ENCODE assay signal across 12 cellular contexts in the genomic region with DNA sequence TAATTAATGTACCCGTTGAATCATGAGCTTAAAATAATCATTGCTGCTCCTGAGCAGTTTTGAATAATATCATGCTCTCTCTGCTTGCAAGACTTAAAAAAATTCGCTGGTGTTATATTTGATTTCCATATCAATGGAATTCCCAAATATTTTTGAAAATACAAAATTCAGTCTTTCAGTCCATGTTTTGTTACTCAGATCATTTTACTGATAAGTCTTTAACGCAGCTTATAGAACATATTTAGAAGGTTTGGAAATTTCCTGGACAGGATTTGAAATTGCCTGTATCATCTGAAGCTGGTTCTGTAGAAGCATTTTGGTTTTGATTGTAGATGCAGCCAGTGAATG. TPM values are rescaled to one million over a fixed set of nuclear protein-coding genes. Genes with fewer than 3 reads are reported as not detected.
DNase-seq lines count a peak whose midpoint lies in the region; ATAC-seq lines count a peak whose summit lies in the region.
"Had no signal": no experiment of that assay in that cellular context is flagged by ENCODE, and none has a peak within 500 bp of the region (broad histone marks: within the 10 kb centered on the region; RNA-seq: fewer than 3 reads in every experiment).

No MANE protein-coding gene starts in this region.

- H3K9me3 Mint-ChIP-seq in T-helper 2 cell treated with Interferon-gamma antibody and Interleukin-4, amounts not matched to agents 5 μg/mL and 100 μg/mL, for 36 hours: no peaks in the 10 kb centered on the region
- H3K9me3 Mint-ChIP-seq in activated naive CD4-positive, alpha-beta T cell treated with anti-CD3 and anti-CD28 coated beads, Interleukin-2, amount 50 U/mL, for 72 hours: no peaks in the 10 kb centered on the region
- H3K9me3 Mint-ChIP-seq in stimulated activated naive B cell treated with anti-CD40 and anti-IgM and Interleukin-4, amounts not matched to agents 10 μg/mL and 1 μg/mL and 100 μg/mL, for 72 hours: no peaks in the 10 kb centered on the region

- H3K27ac ChIP-seq in iPS-18a (ENCODE audit: low read length): no peak overlapping the region

- H3K27ac Mint-ChIP-seq in T-helper 2 cell treated with Interferon-gamma antibody and Interleukin-4, amounts not matched to agents 5 μg/mL and 100 μg/mL, for 36 hours: no peak overlapping the region
- peak overlapping the region; percentile 74 to 83 for H3K27ac Mint-ChIP-seq in activated naive CD4-positive, alpha-beta T cell treated with anti-CD3 and anti-CD28 coated beads, Interleukin-2, amount 50 U/mL, for 72 hours
- no peak overlapping the region for H3K27ac Mint-ChIP-seq in stimulated activated naive B cell treated with anti-CD40 and anti-IgM and Interleukin-4, amounts not matched to agents 10 μg/mL and 1 μg/mL and 100 μg/mL, for 72 hours

- peaks cover 72% of the 10 kb centered on the region for H3K27me3 ChIP-seq in iPS-18a (ENCODE audit: control insufficient read depth, insufficient read depth, low read length)
- H3K27me3 ChIP-seq: tibial nerve had no signal

- peaks cover 2% of the 10 kb centered on the region for H3K36me3 Mint-ChIP-seq in T-helper 2 cell treated with Interferon-gamma antibody and Interleukin-4, amounts not matched to agents 5 μg/mL and 100 μg/mL, for 36 hours (ENCODE audit: low read depth)
- peaks cover 5 to 10% of the 10 kb centered on the region in 2 donors for H3K36me3 Mint-ChIP-seq in activated naive CD4-positive, alpha-beta T cell treated with anti-CD3 and anti-CD28 coated beads, Interleukin-2, amount 50 U/mL, for 72 hours
- H3K36me3 Mint-ChIP-seq in stimulated activated naive B cell treated with anti-CD40 and anti-IgM and Interleukin-4, amounts not matched to agents 10 μg/mL and 1 μg/mL and 100 μg/mL, for 72 hours: peaks cover 9 to 18% of the 10 kb centered on the region in 2 donors

- no peak overlapping the region for H3K9ac ChIP-seq in iPS-18a (ENCODE audit: low read length)

- DNase-seq in T-helper 2 cell treated with Interferon-gamma antibody and Interleukin-4, amounts not matched to agents 5 μg/mL and 100 μg/mL, for 36 hours (ENCODE audit: low spot score): no peak
- no peak for DNase-seq in T-helper 2 cell
- no peak for DNase-seq in activated naive CD4-positive, alpha-beta T cell treated with anti-CD3 and anti-CD28 coated beads, Interleukin-2, amount 50 U/mL, for 72 hours (ENCODE audit: low spot score in 2 of 2)
- no peak for DNase-seq in stimulated activated naive B cell treated with anti-CD40 and anti-IgM and Interleukin-4, amounts not matched to agents 10 μg/mL and 1 μg/mL and 100 μg/mL, for 72 hours
- no peak for DNase-seq in mucosa of gallbladder (ENCODE audit: low spot score)
- DNase-seq in germinal center (ENCODE audit: low spot score): no peak
- DNase-seq in iPS-NIHi11 (ENCODE audit: low spot score): no peak
- DNase-seq: activated effector memory CD4-positive, alpha-beta T cell treated with Interleukin-2 at 50 U/mL for 16 hours; T-helper 9 cell had no signal

- ATAC-seq in activated naive CD4-positive, alpha-beta T cell treated with anti-CD3 and anti-CD28 coated beads, Interleukin-2, amount 50 U/mL, for 72 hours: no peak
- no peak for ATAC-seq in stimulated activated naive B cell treated with anti-CD40 and anti-IgM and Interleukin-4, amounts not matched to agents 10 μg/mL and 1 μg/mL and 100 μg/mL, for 72 hours (replicated peaks)
- ATAC-seq: K562 had no signal

- H3K36me3 ChIP-seq in iPS-18a (ENCODE audit: control insufficient read depth, low read depth, low read length): no peaks in the 10 kb centered on the region
- H3K36me3 ChIP-seq: tibial nerve had no signal

- H3K4me1 Mint-ChIP-seq in T-helper 2 cell treated with Interferon-gamma antibody and Interleukin-4, amounts not matched to agents 5 μg/mL and 100 μg/mL, for 36 hours (ENCODE audit: low read depth): peaks cover 35% of the 10 kb centered on the region
- H3K4me1 Mint-ChIP-seq in stimulated activated naive B cell treated with anti-CD40 and anti-IgM and Interleukin-4, amounts not matched to agents 10 μg/mL and 1 μg/mL and 100 μg/mL, for 72 hours: peaks cover 18 to 42% of the 10 kb centered on the region in 2 donors

- peaks cover 15% of the 10 kb centered on the region for H3K4me1 ChIP-seq in iPS-18a (ENCODE audit: control insufficient read depth, low read depth, low read length)

- peak overlapping the region; percentile 87 for H3K4me3 Mint-ChIP-seq in T-helper 2 cell treated with Interferon-gamma antibody and Interleukin-4, amounts not matched to agents 5 μg/mL and 100 μg/mL, for 36 hours
- H3K4me3 Mint-ChIP-seq in stimulated activated naive B cell treated with anti-CD40 and anti-IgM and Interleukin-4, amounts not matched to agents 10 μg/mL and 1 μg/mL and 100 μg/mL, for 72 hours: peak overlapping the region; percentile 82 to 95

- H3K4me3 ChIP-seq in iPS-18a (ENCODE audit: low read length): peak overlapping the region; percentile 63
- H3K4me3 ChIP-seq: K562 had no signal

- no peaks in the 10 kb centered on the region for H3K9me3 ChIP-seq in iPS-18a (ENCODE audit: control insufficient read depth, low read depth, low read length)
- H3K9me3 ChIP-seq: tibial nerve had no signal

- peaks cover 46% of the 10 kb centered on the region for H3K27me3 Mint-ChIP-seq in T-helper 2 cell treated with Interferon-gamma antibody and Interleukin-4, amounts not matched to agents 5 μg/mL and 100 μg/mL, for 36 hours (ENCODE audit: low read depth)
- H3K27me3 Mint-ChIP-seq in stimulated activated naive B cell treated with anti-CD40 and anti-IgM and Interleukin-4, amounts not matched to agents 10 μg/mL and 1 μg/mL and 100 μg/mL, for 72 hours: peaks cover 9 to 14% of the 10 kb centered on the region in 2 donors

RNA-seq across cellular contexts. Expression of a gene that starts 1.9 kb away (rescaled TPM):
- total RNA-seq in activated naive CD4-positive, alpha-beta T cell treated with anti-CD3 and anti-CD28 coated beads, Interleukin-2, amount 50 U/mL, for 72 hours: 10 to 100 TPM; 20.1 to 62.3 TPM
- 21.2 TPM for total RNA-seq in mucosa of gallbladder

Comparison
In these comparisons a context has a peak if more than half of its experiments do, and no peak if none do; other contexts are left out.
1. H3K27ac Mint-ChIP-seq: peak in activated naive CD4-positive, alpha-beta T cell treated with anti-CD3 and anti-CD28 coated beads, Interleukin-2, amount 50 U/mL, for 72 hours (2 of 2); none in T-helper 2 cell treated with Interferon-gamma antibody and Interleukin-4, amounts not matched to agents 5 μg/mL and 100 μg/mL, for 36 hours (single experiment) and stimulated activated naive B cell treated with anti-CD40 and anti-IgM and Interleukin-4, amounts not matched to agents 10 μg/mL and 1 μg/mL and 100 μg/mL, for 72 hours (single experiment).